In the genomic region with DNA sequence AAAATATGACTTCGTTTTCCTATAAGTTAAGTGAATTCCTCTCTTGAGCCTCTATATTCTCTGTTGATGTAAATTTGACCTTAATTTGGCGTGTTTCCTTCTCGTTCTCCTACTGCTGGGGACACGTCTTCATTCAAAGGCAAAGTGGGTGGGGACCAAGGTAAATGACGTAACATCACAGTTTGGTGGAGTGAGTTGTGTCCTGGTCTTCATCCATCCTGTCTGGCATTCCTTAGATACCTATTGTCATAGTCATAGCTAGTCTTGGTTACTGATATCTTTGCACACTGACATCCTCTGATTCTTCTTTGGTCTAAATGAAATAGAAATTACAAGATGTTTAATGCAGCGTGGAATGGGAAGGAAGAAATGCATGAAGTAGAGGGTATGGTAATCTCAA, we compare ENCODE assay signal across 13 cellular contexts.
A peak's percentile ranks its signal among the peaks of the same experiment; 100 is the strongest.
DNase-seq lines count a peak whose midpoint lies in the region; ATAC-seq and TF ChIP-seq lines count a peak whose summit lies in the region.
"Had no signal": no experiment of that assay in that cellular context is flagged by ENCODE, and none has a peak within 500 bp of the region (broad histone marks: within the 10 kb centered on the region; RNA-seq: fewer than 3 reads in every experiment).

No MANE protein-coding gene starts in this region.

- no peak overlapping the region for H3K4me3 ChIP-seq in fibroblast of mammary gland (ENCODE audit: control insufficient read depth, low read depth, low read length)
- H3K4me3 ChIP-seq: A549, ovary had no signal

- in situ Hi-C loops in G401 (cut with HindIII; ENCODE audit: low sequenced_read_pairs) = no loop called here

- intact Hi-C loops in Right ventricle myocardium inferior (cut with DNase I) (no loop called here), cardiac septum (cut with DNase I) (no loop called here)

- ATAC-seq in Right ventricle myocardium inferior = peak; percentile 34
- ATAC-seq in GM21576 (IDR thresholded peaks at IDR 0.05; ENCODE audit: unreplicated experiment) = no peak

- DNase-seq in Right ventricle myocardium inferior (ENCODE audit: missing footprints) (no peak), cardiac septum (ENCODE audit: low spot score) (no peak), RKO (ENCODE audit: low spot score) (peak; percentile 27), fibroblast of mammary gland (ENCODE audit: low read depth) (peak; percentile 30), renal cortical epithelial cell (ENCODE audit: low read depth) (peak; percentile 41), G401 (ENCODE audit: low spot score) (no peak)
- DNase-seq in stimulated activated CD4-positive, alpha-beta T cell treated with anti-CD3 and anti-CD28 coated beads, Interleukin-2, amount 100 ng/mL, for 48 hours = no peak
- DNase-seq: activated naive CD4-positive, alpha-beta T cell treated with Interleukin-2 at 50 U/mL for 16 hours; NCI-H1417 treated with DMSO at 0.1 percent for 48 hours; NCI-H510A treated with DMSO at 0.1 percent for 48 hours; ovary had no signal

- no peak for TF ChIP-seq CTCF in fibroblast of mammary gland (conservative IDR thresholded peaks at IDR 0.05; ENCODE audit: control insufficient read depth, insufficient read depth, low read depth, low read length)

Comparison
In these comparisons a context has a peak if more than half of its experiments do, and no peak if none do; other contexts are left out.
1. DNase-seq: peak in RKO (single experiment), fibroblast of mammary gland (single experiment) and renal cortical epithelial cell (single experiment); none in Right ventricle myocardium inferior (single experiment), cardiac septum (single experiment), G401 (single experiment) and stimulated activated CD4-positive, alpha-beta T cell treated with anti-CD3 and anti-CD28 coated beads, Interleukin-2, amount 100 ng/mL, for 48 hours (0 of 2).